In the genomic region with DNA sequence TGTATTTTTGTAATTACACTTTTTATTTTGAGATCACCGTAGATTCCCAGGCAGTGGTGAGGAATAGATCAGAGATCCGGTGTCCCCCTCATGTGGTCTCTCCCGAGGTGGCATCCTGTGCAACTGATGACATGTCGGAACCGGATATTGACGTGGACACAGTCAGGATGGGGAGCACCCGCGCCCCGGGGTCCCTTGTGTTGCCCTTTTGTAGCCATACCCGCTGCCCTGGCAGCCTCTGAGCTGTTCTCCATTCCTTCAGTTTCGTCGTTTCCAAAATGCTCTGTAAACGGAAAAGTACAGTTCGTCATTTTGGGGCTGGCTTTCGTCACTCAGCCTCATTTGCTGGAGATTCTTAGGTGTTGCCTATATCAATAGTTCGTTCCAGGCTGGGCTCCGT, we compare ENCODE assay signal across 37 cellular contexts. TPM values are rescaled to one million over a fixed set of nuclear protein-coding genes. Genes with fewer than 3 reads are reported as not detected.
"Had no signal": no experiment of that assay in that cellular context is flagged by ENCODE, and none has a peak within 500 bp of the region (broad histone marks: within the 10 kb centered on the region; RNA-seq: fewer than 3 reads in every experiment).

No MANE protein-coding gene starts in this region.

- H3K4me1 Mint-ChIP-seq: activated naive CD4-positive, alpha-beta T cell treated with anti-CD3 and anti-CD28 coated beads, Interleukin-2, amount 10 ng/mL, durations not matched to agents 7 days and 5 days; activated naive CD4-positive, alpha-beta T cell treated with anti-CD3 and anti-CD28 coated beads, Interleukin-2, amount 50 U/mL, for 24 hours; activated naive CD8-positive, alpha-beta T cell treated with anti-CD3 and anti-CD28 coated beads for 36 hours; activated naive CD8-positive, alpha-beta T cell treated with anti-CD3 and anti-CD28 coated beads, Interleukin-2, amount 10 ng/mL, durations not matched to agents 7 days and 5 days; activated naive CD8-positive, alpha-beta T cell treated with anti-CD3 and anti-CD28 coated beads, Interleukin-2, amount 50 U/mL, for 24 hours; activated T-helper 17 cell treated with anti-CD3 and anti-CD28 coated beads, Interleukin-2, amount 50 U/mL, for 72 hours; central memory CD8-positive, alpha-beta T cell had no signal

- H3K9me3 ChIP-seq: adrenal gland, ascending aorta, body of pancreas, breast epithelium had no signal

- H3K4me1 ChIP-seq: adrenal gland, ascending aorta, body of pancreas, breast epithelium had no signal

- H3K36me3 Mint-ChIP-seq: activated naive CD4-positive, alpha-beta T cell treated with anti-CD3 and anti-CD28 coated beads, Interleukin-2, amount 10 ng/mL, durations not matched to agents 7 days and 5 days; activated naive CD4-positive, alpha-beta T cell treated with anti-CD3 and anti-CD28 coated beads, Interleukin-2, amount 50 U/mL, for 24 hours; activated naive CD4-positive, alpha-beta T cell treated with anti-CD3 and anti-CD28 coated beads, Interleukin-2, amount 50 U/mL, for 72 hours; activated naive CD8-positive, alpha-beta T cell; activated naive CD8-positive, alpha-beta T cell treated with anti-CD3 and anti-CD28 coated beads for 36 hours; activated naive CD8-positive, alpha-beta T cell treated with anti-CD3 and anti-CD28 coated beads, Interleukin-2, amount 10 ng/mL, durations not matched to agents 7 days and 5 days; brain had no signal

- H3K9me3 Mint-ChIP-seq: activated naive CD4-positive, alpha-beta T cell treated with anti-CD3 and anti-CD28 coated beads for 36 hours; activated naive CD4-positive, alpha-beta T cell treated with anti-CD3 and anti-CD28 coated beads, Interleukin-2, amount 10 ng/mL, durations not matched to agents 7 days and 5 days; activated naive CD4-positive, alpha-beta T cell treated with anti-CD3 and anti-CD28 coated beads, Interleukin-2, amount 50 U/mL, for 24 hours; activated naive CD4-positive, alpha-beta T cell treated with anti-CD3 and anti-CD28 coated beads, Interleukin-2, amount 50 U/mL, for 72 hours; activated naive CD8-positive, alpha-beta T cell treated with anti-CD3 and anti-CD28 coated beads for 36 hours; activated naive CD8-positive, alpha-beta T cell treated with anti-CD3 and anti-CD28 coated beads, Interleukin-2, amount 10 ng/mL, durations not matched to agents 7 days and 5 days; activated naive CD8-positive, alpha-beta T cell treated with anti-CD3 and anti-CD28 coated beads, Interleukin-2, amount 50 U/mL, for 24 hours; activated T-cell treated with anti-CD3 and anti-CD28 coated beads, Interleukin-2, amount 50 U/mL, for 24 hours; activated T-cell treated with anti-CD3 and anti-CD28 coated beads, Interleukin-2, amount 50 U/mL, for 4 hours; activated T-cell treated with anti-CD3 and anti-CD28 coated beads, Interleukin-2, amount 50 U/mL, for 72 hours; activated T-helper 1 cell treated with anti-CD3 and anti-CD28 coated beads, Interleukin-12 subunit alpha, Interleukin-12 subunit beta, Interleukin-2, Interleukin-4 antibody, amounts not matched to agents 30 ng/mL and 10 ng/mL and 1 ng/mL, durations not matched to agents 14 hours and 24 hours and 36 hours; activated T-helper 17 cell treated with anti-CD3 and anti-CD28 coated beads, Interleukin-2, amount 50 U/mL, for 72 hours; activated T-helper 2 cell treated with anti-CD3 and anti-CD28 coated beads, Interferon-gamma antibody, Interleukin-2, Interleukin-4, amounts not matched to agents 10 μg/mL and 5 μg/mL and 100 μg/mL, durations not matched to agents 14 hours and 24 hours and 36 hours; brain; central memory CD8-positive, alpha-beta T cell had no signal

- H3K36me3 ChIP-seq: adrenal gland, ascending aorta, brain microvascular endothelial cell, breast epithelium, cardiac muscle cell had no signal

- H3K4me3 ChIP-seq: adrenal gland, ascending aorta, body of pancreas, breast epithelium, cardiac muscle cell had no signal

- H3K4me3 Mint-ChIP-seq: activated naive CD4-positive, alpha-beta T cell treated with anti-CD3 and anti-CD28 coated beads for 36 hours; activated naive CD4-positive, alpha-beta T cell treated with anti-CD3 and anti-CD28 coated beads, Interleukin-2, amount 10 ng/mL, durations not matched to agents 7 days and 5 days; activated naive CD4-positive, alpha-beta T cell treated with anti-CD3 and anti-CD28 coated beads, Interleukin-2, amount 50 U/mL, for 24 hours; activated naive CD8-positive, alpha-beta T cell; activated naive CD8-positive, alpha-beta T cell treated with anti-CD3 and anti-CD28 coated beads for 36 hours; activated naive CD8-positive, alpha-beta T cell treated with anti-CD3 and anti-CD28 coated beads, Interleukin-2, amount 10 ng/mL, durations not matched to agents 7 days and 5 days; activated naive CD8-positive, alpha-beta T cell treated with anti-CD3 and anti-CD28 coated beads, Interleukin-2, amount 50 U/mL, for 24 hours; activated T-cell treated with anti-CD3 and anti-CD28 coated beads, Interleukin-2, amount 50 U/mL, for 24 hours; activated T-cell treated with anti-CD3 and anti-CD28 coated beads, Interleukin-2, amount 50 U/mL, for 4 hours; activated T-cell treated with anti-CD3 and anti-CD28 coated beads, Interleukin-2, amount 50 U/mL, for 72 hours; activated T-helper 1 cell treated with anti-CD3 and anti-CD28 coated beads, Interleukin-12 subunit alpha, Interleukin-12 subunit beta, Interleukin-2, Interleukin-4 antibody, amounts not matched to agents 30 ng/mL and 10 ng/mL and 1 ng/mL, durations not matched to agents 14 hours and 24 hours and 36 hours; activated T-helper 17 cell treated with anti-CD3 and anti-CD28 coated beads, Interleukin-2, amount 50 U/mL, for 72 hours; brain; central memory CD8-positive, alpha-beta T cell had no signal

- H3K27ac Mint-ChIP-seq: activated naive CD4-positive, alpha-beta T cell treated with anti-CD3 and anti-CD28 coated beads for 36 hours; activated naive CD4-positive, alpha-beta T cell treated with anti-CD3 and anti-CD28 coated beads, Interleukin-2, amount 10 ng/mL, durations not matched to agents 7 days and 5 days; activated naive CD4-positive, alpha-beta T cell treated with anti-CD3 and anti-CD28 coated beads, Interleukin-2, amount 50 U/mL, for 24 hours; activated naive CD4-positive, alpha-beta T cell treated with anti-CD3 and anti-CD28 coated beads, Interleukin-2, amount 50 U/mL, for 72 hours; activated naive CD8-positive, alpha-beta T cell; activated naive CD8-positive, alpha-beta T cell treated with anti-CD3 and anti-CD28 coated beads for 36 hours; activated naive CD8-positive, alpha-beta T cell treated with anti-CD3 and anti-CD28 coated beads, Interleukin-2, amount 10 ng/mL, durations not matched to agents 7 days and 5 days; activated naive CD8-positive, alpha-beta T cell treated with anti-CD3 and anti-CD28 coated beads, Interleukin-2, amount 50 U/mL, for 24 hours; activated T-cell treated with anti-CD3 and anti-CD28 coated beads, Interleukin-2, amount 50 U/mL, for 24 hours; activated T-cell treated with anti-CD3 and anti-CD28 coated beads, Interleukin-2, amount 50 U/mL, for 72 hours; activated T-helper 1 cell treated with anti-CD3 and anti-CD28 coated beads, Interleukin-12 subunit alpha, Interleukin-12 subunit beta, Interleukin-2, Interleukin-4 antibody, amounts not matched to agents 30 ng/mL and 10 ng/mL and 1 ng/mL, durations not matched to agents 14 hours and 24 hours and 36 hours; activated T-helper 17 cell treated with anti-CD3 and anti-CD28 coated beads, Interleukin-2, amount 50 U/mL, for 72 hours; activated T-helper 2 cell treated with anti-CD3 and anti-CD28 coated beads, Interferon-gamma antibody, Interleukin-2, Interleukin-4, amounts not matched to agents 10 μg/mL and 5 μg/mL and 100 μg/mL, durations not matched to agents 14 hours and 24 hours and 36 hours; brain had no signal

- DNase-seq: activated effector memory CD4-positive, alpha-beta T cell treated with anti-CD3 and anti-CD28 coated beads, Interleukin-2, amount 50 U/mL, for 16 hours; activated effector memory CD4-positive, alpha-beta T cell treated with Interleukin-2 at 50 U/mL for 16 hours; activated gamma-delta T cell; activated gamma-delta T cell treated with Interleukin-2 at 50 U/mL for 16 hours; activated naive CD4-positive, alpha-beta T cell; activated naive CD4-positive, alpha-beta T cell treated with anti-CD3 and anti-CD28 coated beads for 36 hours; activated naive CD4-positive, alpha-beta T cell treated with anti-CD3 and anti-CD28 coated beads, Interleukin-2, amount 10 ng/mL, durations not matched to agents 7 days and 5 days; activated naive CD4-positive, alpha-beta T cell treated with anti-CD3 and anti-CD28 coated beads, Interleukin-2, amount 50 U/mL, for 16 hours; activated naive CD4-positive, alpha-beta T cell treated with Interleukin-2 at 50 U/mL for 16 hours; activated naive CD8-positive, alpha-beta T cell treated with anti-CD3 and anti-CD28 coated beads for 36 hours; activated naive CD8-positive, alpha-beta T cell treated with anti-CD3 and anti-CD28 coated beads, Interleukin-2, amount 10 ng/mL, durations not matched to agents 7 days and 5 days; activated naive CD8-positive, alpha-beta T cell treated with anti-CD3 and anti-CD28 coated beads, Interleukin-2, amount 50 U/mL, for 24 hours; activated T-cell treated with anti-CD3 and anti-CD28 coated beads, Interleukin-2, amount 50 U/mL, for 24 hours; activated T-cell treated with anti-CD3 and anti-CD28 coated beads, Interleukin-2, amount 50 U/mL, for 4 hours; activated T-cell treated with anti-CD3 and anti-CD28 coated beads, Interleukin-2, amount 50 U/mL, for 48 hours; activated T-cell treated with anti-CD3 and anti-CD28 coated beads, Interleukin-2, amount 50 U/mL, for 72 hours; adrenal gland; amniotic stem cell; amygdala; anterior cingulate cortex; body of pancreas; brain microvascular endothelial cell; caudate nucleus; central memory CD4-positive, alpha-beta T cell; cerebellar nuclear complex had no signal

- H3K27me3 ChIP-seq: adrenal gland, ascending aorta, cardiac muscle cell had no signal

- H3K27ac ChIP-seq: adrenal gland, ascending aorta, body of pancreas, brain microvascular endothelial cell, breast epithelium, cardiac muscle cell had no signal

- ATAC-seq: activated naive CD4-positive, alpha-beta T cell treated with anti-CD3 and anti-CD28 coated beads, Interleukin-2, amount 50 U/mL, for 72 hours; activated naive CD8-positive, alpha-beta T cell treated with anti-CD3 and anti-CD28 coated beads, Interleukin-2, amount 50 U/mL, for 24 hours; activated T-cell treated with anti-CD3 and anti-CD28 coated beads, Interleukin-2, amount 50 U/mL, for 4 hours; activated T-cell treated with anti-CD3 and anti-CD28 coated beads, Interleukin-2, amount 50 U/mL, for 72 hours; activated T-helper 17 cell treated with anti-CD3 and anti-CD28 coated beads, Interleukin-2, amount 50 U/mL, for 72 hours; body of pancreas had no signal

- H3K27me3 Mint-ChIP-seq: activated naive CD8-positive, alpha-beta T cell; brain had no signal

RNA-seq across cellular contexts. Expression of a gene that starts 14.2 kb away (rescaled TPM):
- total RNA-seq: activated naive CD8-positive, alpha-beta T cell treated with anti-CD3 and anti-CD28 coated beads, Interleukin-2, amount 10 ng/mL, durations not matched to agents 7 days and 5 days; activated T-cell treated with anti-CD3 and anti-CD28 coated beads, Interleukin-2, amount 50 U/mL, for 4 hours; activated T-helper 1 cell treated with anti-CD3 and anti-CD28 coated beads, Interleukin-12 subunit alpha, Interleukin-12 subunit beta, Interleukin-2, Interleukin-4 antibody, amounts not matched to agents 30 ng/mL and 10 ng/mL and 1 ng/mL, durations not matched to agents 14 hours and 24 hours and 36 hours; ascending aorta; body of pancreas; bronchial epithelial cell had no signal
